Comparison of ENCODE assay signal across 8 cellular contexts in genomic region chr17:78716814-78717393, GRCh38.
DNase-seq lines count a peak whose midpoint lies in the region; ATAC-seq and TF ChIP-seq lines count a peak whose summit lies in the region.

No MANE protein-coding gene starts in this region.

- POLR2A ChIA-PET in RWPE1 (lab: Yijun Ruan, JAX; ENCODE audit: low non-redundant PET): no interaction called here

- peaks cover 87% of the 10 kb centered on the region for H3K4me1 ChIP-seq in lower lobe of right lung
- H3K4me1 ChIP-seq in stomach smooth muscle (ENCODE audit: control insufficient read depth, insufficient read depth, low read length): peaks cover 53% of the 10 kb centered on the region

- intact Hi-C loops in lower lobe of right lung (cut with DNase I): no loop called here

- peak overlapping the region; percentile 42 to 66 for H3K9ac ChIP-seq in stomach smooth muscle (ENCODE audit: low read length in 2 of 2)

- TF ChIP-seq CTCF in RWPE1 (conservative IDR thresholded peaks at IDR 0.05; ENCODE audit: low read depth): no peak
- TF ChIP-seq CTCF in lower lobe of right lung (IDR thresholded peaks at IDR 0.05): no peak

- peak overlapping the region; percentile 51 for H3K4me3 ChIP-seq in lower lobe of right lung
- H3K4me3 ChIP-seq in stomach smooth muscle (ENCODE audit: low read length in 2 of 2): peak overlapping the region; percentile 51 to 81

- DNase-seq in C1 segment of cervical spinal cord (lab: John Stamatoyannopoulos, UW) (peak; percentile 50 to 95 (median 90)), RWPE1 (ENCODE audit: low spot score) (peak; percentile 30), lower lobe of right lung (peak; percentile 78), T-helper 9 cell (no peak), activated gamma-delta T cell treated with Interleukin-2 at 50 U/mL for 16 hours (no peak)

- peak; percentile 28 for ATAC-seq in HG02798 (IDR thresholded peaks at IDR 0.05; ENCODE audit: poor library complexity, unreplicated experiment)
- peak; percentile 70 to 82 for ATAC-seq in lower lobe of right lung

- H3K36me3 ChIP-seq in lower lobe of right lung (no peaks in the 10 kb centered on the region), stomach smooth muscle (ENCODE audit: control insufficient read depth in 2 of 2, insufficient read depth in 2 of 2, low read length in 2 of 2) (no peaks in the 10 kb centered on the region)

- peak overlapping the region; percentile 78 for H3K27ac ChIP-seq in RWPE1
- H3K27ac ChIP-seq in cingulate gyrus (ENCODE audit: low read depth, low read length): peak overlapping the region; percentile 95
- peak overlapping the region; percentile 14 for H3K27ac ChIP-seq in lower lobe of right lung
- H3K27ac ChIP-seq in stomach smooth muscle (ENCODE audit: low read length): peak overlapping the region; percentile 71

- no peaks in the 10 kb centered on the region for H3K27me3 ChIP-seq in lower lobe of right lung (ENCODE audit: low read depth)
- no peaks in the 10 kb centered on the region for H3K27me3 ChIP-seq in stomach smooth muscle (ENCODE audit: control insufficient read depth in 1 of 2, insufficient read depth in 2 of 2, low read length in 2 of 2)

- CTCF ChIA-PET in RWPE1 (lab: Yijun Ruan, JAX): interaction anchor here (0.7 to 1.6 kb wide), 2 partner anchors 8 to 220 kb away, joined by 3 to 5 read pairs; no protein-coding TSS in a partner anchor

- no peaks in the 10 kb centered on the region for H3K9me3 ChIP-seq in lower lobe of right lung
- H3K9me3 ChIP-seq in stomach smooth muscle (ENCODE audit: control insufficient read depth in 2 of 2, low read length in 2 of 2): no peaks in the 10 kb centered on the region

Comparison
In these comparisons a context has a peak if more than half of its experiments do, and no peak if none do; other contexts are left out.
1. DNase-seq: peak in C1 segment of cervical spinal cord (14 of 14), RWPE1 (single experiment) and lower lobe of right lung (single experiment); none in T-helper 9 cell (single experiment) and activated gamma-delta T cell treated with Interleukin-2 at 50 U/mL for 16 hours (single experiment).
2. H3K27ac ChIP-seq: peak in every context shown above with its lines; median percentile 95 in cingulate gyrus; 78 in RWPE1; 71 in stomach smooth muscle; 14 in lower lobe of right lung.